Comparison of ENCODE assay signal across 10 cellular contexts in genomic region chr1:166843769-166844596, GRCh38. TPM values are rescaled to one million over a fixed set of nuclear protein-coding genes. Genes with fewer than 3 reads are reported as not detected.
DNase-seq lines count a peak whose midpoint lies in the region; ATAC-seq and TF ChIP-seq lines count a peak whose summit lies in the region.
"Had no signal": no experiment of that assay in that cellular context is flagged by ENCODE, and none has a peak within 500 bp of the region (broad histone marks: within the 10 kb centered on the region; RNA-seq: fewer than 3 reads in every experiment).

No MANE protein-coding gene starts in this region.

- peaks cover 34% of the 10 kb centered on the region for H3K36me3 Mint-ChIP-seq in memory B cell

- H3K27me3 ChIP-seq in Loucy (ENCODE audit: insufficient read depth, low read length, poor library complexity, severe bottlenecking) (no peaks in the 10 kb centered on the region), stomach smooth muscle (ENCODE audit: control insufficient read depth in 1 of 2, insufficient read depth in 2 of 2, low read length in 2 of 2) (no peaks in the 10 kb centered on the region)
- H3K27me3 ChIP-seq: MG63 had no signal

- H3F3A ChIP-seq in Loucy (ENCODE audit: low read depth): no peaks in the 10 kb centered on the region

- H3K9me3 ChIP-seq in Loucy (ENCODE audit: insufficient read depth, low read depth, low read length) (no peaks in the 10 kb centered on the region), stomach smooth muscle (ENCODE audit: control insufficient read depth in 2 of 2, low read length in 2 of 2) (no peaks in the 10 kb centered on the region)
- H3K9me3 ChIP-seq: MG63 had no signal

- H3K4me1 ChIP-seq in Loucy (ENCODE audit: insufficient read depth, low read length, poor library complexity, severe bottlenecking) (peaks cover 51% of the 10 kb centered on the region), stomach smooth muscle (ENCODE audit: control insufficient read depth, insufficient read depth, low read length) (peaks cover 47% of the 10 kb centered on the region)

- DNase-seq in cerebellum (ENCODE audit: low spot score): peak; percentile 59
- no peak for DNase-seq in memory B cell (ENCODE audit: low spot score in 2 of 2)
- no peak for DNase-seq in NCI-H1694 treated with DMSO at 0.1 percent for 48 hours (lab: John Stamatoyannopoulos, UW)
- no peak for DNase-seq in NCI-H446 (lab: John Stamatoyannopoulos, UW)
- no peak for DNase-seq in HuH-7 (ENCODE audit: low spot score)
- DNase-seq in DMS79 (lab: John Stamatoyannopoulos, UW): no peak
- DNase-seq: MG63, retina had no signal

- no peaks in the 10 kb centered on the region for H3K9me3 Mint-ChIP-seq in memory B cell

- no peak overlapping the region for H2AFZ ChIP-seq in Loucy (ENCODE audit: low read length)

- H3K9ac ChIP-seq in Loucy (ENCODE audit: low read depth, low read length, poor library complexity, severe bottlenecking) (peak overlapping the region; percentile 34), stomach smooth muscle (ENCODE audit: low read length in 2 of 2) (peak overlapping the region; percentile 26 to 62)

- no peaks in the 10 kb centered on the region for H3K9me2 ChIP-seq in Loucy (replicated peaks; ENCODE audit: low read depth, low read length)

- H3K4me2 ChIP-seq in Loucy (ENCODE audit: low read depth, low read length, poor library complexity, severe bottlenecking): peak overlapping the region; percentile 50

- peaks cover 35% of the 10 kb centered on the region for H3K4me1 Mint-ChIP-seq in memory B cell

- H3K27ac ChIP-seq in stomach smooth muscle (ENCODE audit: low read length): peak overlapping the region; percentile 41

- H3K27ac Mint-ChIP-seq in memory B cell: peak overlapping the region; percentile 29

- H4K20me1 ChIP-seq in Loucy (ENCODE audit: insufficient read depth, low read length, poor library complexity, severe bottlenecking): peaks cover 73% of the 10 kb centered on the region

- H3K79me2 ChIP-seq in Loucy (ENCODE audit: insufficient read depth, low read length): peaks cover 86% of the 10 kb centered on the region

- H3K36me3 ChIP-seq in Loucy (ENCODE audit: insufficient read depth, low read length) (peaks cover 71% of the 10 kb centered on the region), stomach smooth muscle (ENCODE audit: control insufficient read depth in 2 of 2, insufficient read depth in 2 of 2, low read length in 2 of 2) (peaks cover 37 to 58% of the 10 kb centered on the region in 2 donors)

- H3K4me3 ChIP-seq in Loucy (ENCODE audit: low read length, poor library complexity, severe bottlenecking) (peak overlapping the region; percentile 24), stomach smooth muscle (ENCODE audit: low read length in 2 of 2) (no peak overlapping the region)
- H3K4me3 ChIP-seq: MG63 had no signal

- no peaks in the 10 kb centered on the region for H3K27me3 Mint-ChIP-seq in memory B cell

- no peak overlapping the region for H3K4me3 Mint-ChIP-seq in memory B cell

- no peak for ATAC-seq in memory B cell (ENCODE audit: low read depth)

- no peak for TF ChIP-seq CTCF in Loucy (conservative IDR thresholded peaks at IDR 0.05; ENCODE audit: low read length)

RNA-seq across cellular contexts. Expression of gene POGK, which starts 4.7 kb away (rescaled TPM):
- total RNA-seq in cerebellum: 37.9 TPM

RNA-seq across cellular contexts. Expression of gene TADA1, which starts 32.1 kb away (rescaled TPM):
- 33.4 TPM for total RNA-seq in cerebellum
